In the genomic region with DNA sequence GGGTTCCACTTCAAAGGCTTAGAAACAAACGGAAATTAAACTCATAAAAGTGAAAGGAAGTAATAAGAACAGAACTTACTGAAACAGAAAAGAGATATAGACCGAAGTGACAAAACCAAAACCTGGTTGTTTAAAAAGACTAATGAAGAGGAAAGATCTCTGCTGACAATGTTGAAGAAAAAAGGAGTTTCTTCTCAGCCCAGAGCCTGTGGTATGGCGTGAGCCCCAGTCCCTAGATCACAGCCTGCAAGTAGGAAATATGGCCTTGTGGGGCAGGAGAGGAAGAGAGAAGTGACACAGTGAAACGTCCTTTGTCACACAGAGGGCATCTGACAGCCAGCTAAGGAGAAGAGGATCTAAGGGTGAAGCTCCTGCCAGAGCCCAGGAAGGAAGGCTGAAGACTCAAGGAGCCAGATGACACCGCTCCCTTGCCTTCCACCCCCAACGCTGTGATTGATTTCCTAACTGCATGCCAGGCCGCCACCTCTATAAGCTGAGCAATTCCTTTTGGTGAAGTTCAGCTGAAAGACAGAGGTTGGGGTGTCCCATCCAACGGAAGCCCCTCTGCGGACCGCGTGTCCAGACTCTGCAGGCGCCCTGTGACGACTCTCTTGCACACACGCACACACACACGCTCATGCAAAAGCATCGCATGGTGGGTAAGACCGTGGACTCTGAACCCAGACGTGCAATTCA, we compare ENCODE assay signal across 11 cellular contexts.
DNase-seq lines count a peak whose midpoint lies in the region; ATAC-seq, FAIRE-seq and TF ChIP-seq lines count a peak whose summit lies in the region.
"Had no signal": no experiment of that assay in that cellular context is flagged by ENCODE, and none has a peak within 500 bp of the region (broad histone marks: within the 10 kb centered on the region; RNA-seq: fewer than 3 reads in every experiment).

No MANE protein-coding gene starts in this region.

- no peak overlapping the region for H3K23ac ChIP-seq in IMR-90 (ENCODE audit: low read depth, low read length)

- H3K9ac ChIP-seq in IMR-90 (ENCODE audit: low read depth, low read length), result 0 out of 2 replicates have a peak overlapping the region, but pooled peaks have one; percentile 23
- H3K9ac ChIP-seq: KMS-11 had no signal

- peaks cover 89% of the 10 kb centered on the region for H3K4me1 Mint-ChIP-seq in brain
- H3K4me1 Mint-ChIP-seq in stimulated activated naive CD8-positive, alpha-beta T cell treated with anti-CD3 and anti-CD28 coated beads, Interleukin-15, amount 100 ng/mL, for 72 hours, result peaks cover 99% of the 10 kb centered on the region

- dilution Hi-C loops in IMR-90 (cut with HindIII; ENCODE audit: low sequenced_read_pairs, unreplicated experiment), result no loop called here

- POLR2A ChIA-PET in IMR-90 (lab: Charles Lee; ENCODE audit: unreplicated experiment), result no interaction called here

- TF ChIP-seq POLR2A in IMR-90 (IDR thresholded peaks at IDR 0.05; ENCODE audit: low read depth, low read length), result no peak

- peak overlapping the region; percentile 3; the same call in 1 of the 2 replicates for H3K27ac ChIP-seq in IMR-90 (ENCODE audit: insufficient read depth, low read length)
- H3K27ac ChIP-seq: 22Rv1, KMS-11, pancreas had no signal

- 90% methylated on average over 2 of the region's 18 CpGs; no CpG with 5 or more reads in 1 of the 2 experiments for WGBS in IMR-90 (ENCODE audit: extremely low coverage in 2 of 2, insufficient read length in 1 of 2), 2 experiments

- peak; percentile 48 to 50 for ATAC-seq in activated CD4-positive, CD25-positive, alpha-beta regulatory T cell treated with anti-CD3 and anti-CD28 coated beads, Interleukin-2, amount 50 U/mL, for 24 hours
- ATAC-seq in IMR-90 (ENCODE audit: low read depth), result no peak
- peak; percentile 66 for ATAC-seq in stimulated activated naive CD8-positive, alpha-beta T cell treated with anti-CD3 and anti-CD28 coated beads, Interleukin-15, amount 100 ng/mL, for 72 hours

- no peak for TF ChIP-seq CTCF in IMR-90 (conservative IDR thresholded peaks at IDR 0.05; ENCODE audit: low read depth, low read length)
- no peak for TF ChIP-seq CTCF in brain (conservative IDR thresholded peaks at IDR 0.05)

- peak overlapping the region; percentile 1; the same call in 1 of the 2 replicates for H2BK120ac ChIP-seq in IMR-90 (ENCODE audit: low read depth, low read length)

- in situ Hi-C loops in IMR-90 (cut with MboI; ENCODE audit: low sequenced_read_pairs), result no loop called here
- in situ Hi-C loops in G401 (cut with HindIII; ENCODE audit: low sequenced_read_pairs), result no loop called here

- no peak overlapping the region for H2AK9ac ChIP-seq in IMR-90 (replicated peaks; ENCODE audit: low read depth, low read length, poor library complexity)

- no peak overlapping the region for H3K56ac ChIP-seq in IMR-90 (ENCODE audit: extremely low read depth, insufficient read depth, low read length)

- H3K27ac Mint-ChIP-seq in brain, result peak overlapping the region in 4 of 5 experiments; percentile 20 to 84 (median 62)
- peak overlapping the region; percentile 71 to 90 for H3K27ac Mint-ChIP-seq in stimulated activated naive CD8-positive, alpha-beta T cell treated with anti-CD3 and anti-CD28 coated beads, Interleukin-15, amount 100 ng/mL, for 72 hours

- H3K27me3 ChIP-seq in IMR-90 (ENCODE audit: control insufficient read depth, insufficient read depth, low read length), result no peaks in the 10 kb centered on the region
- H3K27me3 ChIP-seq: pancreas had no signal

- H3K27me3 Mint-ChIP-seq in brain, result no peaks in the 10 kb centered on the region
- H3K27me3 Mint-ChIP-seq in stimulated activated naive CD8-positive, alpha-beta T cell treated with anti-CD3 and anti-CD28 coated beads, Interleukin-15, amount 100 ng/mL, for 72 hours, result no peaks in the 10 kb centered on the region

- H4K91ac ChIP-seq in IMR-90 (ENCODE audit: insufficient read depth, low read depth, low read length), result peak overlapping the region; percentile 21; the same call in 1 of the 2 replicates

- H2AFZ ChIP-seq in IMR-90 (replicated peaks; ENCODE audit: low read length, poor library complexity), result no peak overlapping the region

- H4K8ac ChIP-seq in IMR-90 (ENCODE audit: low read depth in 2 of 2, low read length in 2 of 2), result 0 out of 4 replicates have a peak overlapping the region, but pooled peaks of 1 of the 2 experiments have one; percentile 10

- no peak overlapping the region for H2BK5ac ChIP-seq in IMR-90 (ENCODE audit: low read depth, low read length, poor library complexity, severe bottlenecking)

- no peak for FAIRE-seq in frontal cortex (lab: Jason Lieb, UNC)
- FAIRE-seq: pancreas had no signal

- CTCF ChIA-PET in IMR-90 (lab: Yijun Ruan, JAX), result no interaction called here

- H3K36me3 Mint-ChIP-seq in brain, result peaks cover 32% of the 10 kb centered on the region

- peak overlapping the region; percentile 66; the same call in 1 of the 2 replicates for H4K5ac ChIP-seq in IMR-90 (ENCODE audit: low read depth, low read length)

- H3K36me3 ChIP-seq in IMR-90 (ENCODE audit: control insufficient read depth, insufficient read depth, low read length), result no peaks in the 10 kb centered on the region
- H3K36me3 ChIP-seq: pancreas had no signal

- intact Hi-C loops in IMR-90 (cut with micrococcal nuclease), result no loop called here

- peaks cover 28% of the 10 kb centered on the region for H3K4me1 ChIP-seq in IMR-90 (ENCODE audit: control insufficient read depth, insufficient read depth, low read length)

- H3K9me3 Mint-ChIP-seq in brain, result peaks cover 18 to 21% (median 19%) of the 10 kb centered on the region in 5 experiments
- H3K9me3 Mint-ChIP-seq in stimulated activated naive CD8-positive, alpha-beta T cell treated with anti-CD3 and anti-CD28 coated beads, Interleukin-15, amount 100 ng/mL, for 72 hours, result peaks cover 5 to 13% of the 10 kb centered on the region in 2 donors

- peak overlapping the region; percentile 29 for H3K14ac ChIP-seq in IMR-90 (replicated peaks; ENCODE audit: low read depth, low read length)

- H3K18ac ChIP-seq in IMR-90 (ENCODE audit: low read depth, low read length), result peak overlapping the region; percentile 83; the same call in 1 of the 2 replicates

- no peak overlapping the region for H3K4me3 ChIP-seq in IMR-90 (ENCODE audit: insufficient read depth, low read depth, low read length)
- H3K4me3 ChIP-seq: pancreas had no signal

- H3K4me2 ChIP-seq in IMR-90 (ENCODE audit: low read depth, low read length), result no peak overlapping the region
- H3K4me2 ChIP-seq: KMS-11 had no signal

- H3K4me3 Mint-ChIP-seq in brain, result no peak overlapping the region
- peak overlapping the region; percentile 53 to 80 for H3K4me3 Mint-ChIP-seq in stimulated activated naive CD8-positive, alpha-beta T cell treated with anti-CD3 and anti-CD28 coated beads, Interleukin-15, amount 100 ng/mL, for 72 hours

- BruUV-seq in IMR-90 (replicated peaks; lab: Mats Ljungman, UMichigan), result no TSS peak

- H4K20me1 ChIP-seq in IMR-90 (ENCODE audit: insufficient read depth, low read length), result peaks cover 3% of the 10 kb centered on the region; the same call in 1 of the 2 replicates

- no peak for TF ChIP-seq RAD21 in IMR-90 (IDR thresholded peaks at IDR 0.05; ENCODE audit: low read length)

- H2BK20ac ChIP-seq in IMR-90 (ENCODE audit: low read depth, low read length), result no peak overlapping the region; the same call in 1 of the 2 replicates

- H2AK5ac ChIP-seq in IMR-90 (ENCODE audit: low read depth, low read length), result peak overlapping the region; percentile 79

- no peak for DNase-seq in activated CD4-positive, CD25-positive, alpha-beta regulatory T cell treated with anti-CD3 and anti-CD28 coated beads, Interleukin-2, amount 50 U/mL, for 72 hours
- no peak for DNase-seq in IMR-90
- DNase-seq in stimulated activated naive CD8-positive, alpha-beta T cell treated with anti-CD3 and anti-CD28 coated beads, Interleukin-15, amount 100 ng/mL, for 72 hours, result peak in 1 of 2 donors; percentile 49
- no peak for DNase-seq in NCI-H774 (lab: John Stamatoyannopoulos, UW)
- no peak for DNase-seq in G401 (ENCODE audit: low spot score)
- DNase-seq in frontal cortex (ENCODE audit: low spot score in 2 of 2), result no peak

- H3K79me1 ChIP-seq in IMR-90 (ENCODE audit: low read depth in 1 of 2, low read length in 2 of 2), result peaks cover 43 to 86% of the 10 kb centered on the region in 2 experiments

- 0 out of 2 replicates have a peak overlapping the region, but pooled peaks have one; percentile 4 for H3K4ac ChIP-seq in IMR-90 (ENCODE audit: low read depth, low read length)

- H3K9me3 ChIP-seq in IMR-90 (ENCODE audit: control insufficient read depth, insufficient read depth, low read length), result no peaks in the 10 kb centered on the region; the same call in 1 of the 2 replicates
- H3K9me3 ChIP-seq: pancreas had no signal

- H2BK15ac ChIP-seq in IMR-90 (ENCODE audit: low read depth, low read length), result no peak overlapping the region

- H3K9me1 ChIP-seq in IMR-90 (ENCODE audit: insufficient read depth, low read length), result peaks cover 31% of the 10 kb centered on the region

TF ChIP-seq in IMR-90, 13 proteins besides CTCF, POLR2A, EP300 and RAD21:
- TF ChIP-seq FOS (IDR thresholded peaks at IDR 0.05; ENCODE audit: low read depth, low read length) (no peak), RFX5 (IDR thresholded peaks at IDR 0.05; ENCODE audit: low read depth, low read length) (no peak), CHD1 (IDR thresholded peaks at IDR 0.05; ENCODE audit: low read depth, low read length) (no peak), MAFK (IDR thresholded peaks at IDR 0.05; ENCODE audit: low read depth, low read length) (no peak), MXI1 (IDR thresholded peaks at IDR 0.05; ENCODE audit: borderline replicate concordance, low read depth, low read length) (no peak)
- TF ChIP-seq, protein P1, sequence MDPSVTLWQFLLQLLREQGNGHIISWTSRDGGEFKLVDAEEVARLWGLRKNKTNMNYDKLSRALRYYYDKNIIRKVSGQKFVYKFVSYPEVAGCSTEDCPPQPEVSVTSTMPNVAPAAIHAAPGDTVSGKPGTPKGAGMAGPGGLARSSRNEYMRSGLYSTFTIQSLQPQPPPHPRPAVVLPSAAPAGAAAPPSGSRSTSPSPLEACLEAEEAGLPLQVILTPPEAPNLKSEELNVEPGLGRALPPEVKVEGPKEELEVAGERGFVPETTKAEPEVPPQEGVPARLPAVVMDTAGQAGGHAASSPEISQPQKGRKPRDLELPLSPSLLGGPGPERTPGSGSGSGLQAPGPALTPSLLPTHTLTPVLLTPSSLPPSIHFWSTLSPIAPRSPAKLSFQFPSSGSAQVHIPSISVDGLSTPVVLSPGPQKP (IDR thresholded peaks at IDR 0.05; ENCODE audit: borderline replicate concordance, low read depth, low read length), result no peak
- TF ChIP-seq, protein P2, sequence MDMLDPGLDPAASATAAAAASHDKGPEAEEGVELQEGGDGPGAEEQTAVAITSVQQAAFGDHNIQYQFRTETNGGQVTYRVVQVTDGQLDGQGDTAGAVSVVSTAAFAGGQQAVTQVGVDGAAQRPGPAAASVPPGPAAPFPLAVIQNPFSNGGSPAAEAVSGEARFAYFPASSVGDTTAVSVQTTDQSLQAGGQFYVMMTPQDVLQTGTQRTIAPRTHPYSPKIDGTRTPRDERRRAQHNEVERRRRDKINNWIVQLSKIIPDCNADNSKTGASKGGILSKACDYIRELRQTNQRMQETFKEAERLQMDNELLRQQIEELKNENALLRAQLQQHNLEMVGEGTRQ (IDR thresholded peaks at IDR 0.05; ENCODE audit: low read depth, low read length), result no peak
TF ChIP-seq in IMR-90: peak in this region for 0.

Comparison
In these comparisons a context has a peak if more than half of its experiments do, and no peak if none do; other contexts are left out.
1. H3K4me3 Mint-ChIP-seq: peak in stimulated activated naive CD8-positive, alpha-beta T cell treated with anti-CD3 and anti-CD28 coated beads, Interleukin-15, amount 100 ng/mL, for 72 hours (2 of 2); none in brain (0 of 5).